Comparison of ENCODE assay signal across 10 cellular contexts in genomic region chr12:100106861-100107260, GRCh38.
"Had no signal": no experiment of that assay in that cellular context is flagged by ENCODE, and none has a peak within 500 bp of the region (broad histone marks: within the 10 kb centered on the region; RNA-seq: fewer than 3 reads in every experiment).

No MANE protein-coding gene starts in this region.

- H3K9ac ChIP-seq: GM23248 had no signal

- ATAC-seq: GM23338, HCT116 had no signal

- H3K4me3 ChIP-seq: GM23248, GM23338, HAP-1 had no signal

- DNase-seq: GOT3, H7, H9, HCEC 1CT, HFFc6 had no signal

- H3K9me3 ChIP-seq: HAP-1 had no signal

- H3K36me3 ChIP-seq: HAP-1 had no signal

- H3K27ac ChIP-seq: GM23248 had no signal

- H2AFZ ChIP-seq: GM23248, GM23338 had no signal

- H3K4me2 ChIP-seq: GM23338 had no signal

- H3K4me1 ChIP-seq: HAP-1 had no signal

- FAIRE-seq: H1 had no signal
